In the genomic region with DNA sequence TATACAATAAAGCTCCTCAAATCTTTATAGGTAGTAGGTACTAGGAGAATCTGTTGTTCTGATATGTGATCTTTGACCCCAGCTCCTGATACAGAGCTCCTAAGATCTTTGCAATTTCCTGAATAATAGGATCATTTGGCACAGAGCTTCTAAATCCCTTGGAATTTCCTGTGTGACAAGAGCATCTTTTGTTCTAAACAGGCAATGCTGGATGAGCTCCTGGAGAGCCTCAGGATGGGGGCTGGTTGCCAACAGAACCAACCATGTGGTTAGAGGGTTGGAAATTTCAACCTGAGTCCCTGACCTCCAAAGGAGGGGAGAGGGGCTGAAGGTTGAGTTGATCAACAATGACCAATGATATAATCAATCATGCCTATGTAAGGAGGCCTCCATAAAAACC, we compare ENCODE assay signal across 15 cellular contexts.
DNase-seq lines count a peak whose midpoint lies in the region; ATAC-seq and TF ChIP-seq lines count a peak whose summit lies in the region.
"Had no signal": no experiment of that assay in that cellular context is flagged by ENCODE, and none has a peak within 500 bp of the region (broad histone marks: within the 10 kb centered on the region; RNA-seq: fewer than 3 reads in every experiment).

No MANE protein-coding gene starts in this region.

- no peak overlapping the region for H3K4me3 ChIP-seq in ectodermal cell (ENCODE audit: insufficient read depth, low read depth, low read length)
- no peak overlapping the region for H3K4me3 ChIP-seq in neural progenitor cell
- H3K4me3 ChIP-seq: BLaER1 had no signal

- no peak overlapping the region for H2AFZ ChIP-seq in neural progenitor cell (replicated peaks)

- H3K27me3 ChIP-seq in ectodermal cell (ENCODE audit: control insufficient read depth, insufficient read depth, low read length, poor library complexity, severe bottlenecking) (no peaks in the 10 kb centered on the region), neural progenitor cell (no peaks in the 10 kb centered on the region)
- H3K27me3 ChIP-seq: BLaER1 had no signal

- ATAC-seq in GM18867 (IDR thresholded peaks at IDR 0.05; ENCODE audit: unreplicated experiment), result no peak

- TF ChIP-seq CTCF in neural progenitor cell (IDR thresholded peaks at IDR 0.05), result no peak

- no peak overlapping the region for H3K27ac Mint-ChIP-seq in neural progenitor cell
- H3K27ac Mint-ChIP-seq: HFFc6 had no signal

- peak overlapping the region; percentile 24 for H3K4me2 ChIP-seq in neural progenitor cell

- H3K9ac ChIP-seq in neural progenitor cell, result no peak overlapping the region
- H3K9ac ChIP-seq: BLaER1 had no signal

- DNase-seq in NCI-H146 (lab: John Stamatoyannopoulos, UW) (peak; percentile 10), NCI-H146 treated with DMSO at 0.1 percent for 48 hours (lab: John Stamatoyannopoulos, UW; ENCODE audit: unreplicated experiment) (no peak), HT1080 (ENCODE audit: low read depth) (peak; percentile 56), neural progenitor cell (ENCODE audit: low spot score) (peak; percentile 64), NCI-H2081 (lab: John Stamatoyannopoulos, UW) (no peak), KG1 (lab: John Stamatoyannopoulos, UW) (no peak)
- DNase-seq: AML-193, DMS79, HCEC 1CT, HFFc6, IMR-90 had no signal

- no peaks in the 10 kb centered on the region for H3K9me3 Mint-ChIP-seq in neural progenitor cell

- peaks cover 9% of the 10 kb centered on the region for H3K4me1 Mint-ChIP-seq in neural progenitor cell

- H3K4me1 ChIP-seq in ectodermal cell (ENCODE audit: control insufficient read depth, insufficient read depth, low read length) (peaks cover 10% of the 10 kb centered on the region), neural progenitor cell (peaks cover 10% of the 10 kb centered on the region)

- no peaks in the 10 kb centered on the region for H4K20me1 ChIP-seq in neural progenitor cell (ENCODE audit: low read depth)
- H4K20me1 ChIP-seq: BLaER1 had no signal

- no peak overlapping the region for H3K4me3 Mint-ChIP-seq in neural progenitor cell
- H3K4me3 Mint-ChIP-seq: HFFc6 had no signal

- no peaks in the 10 kb centered on the region for H3K36me3 Mint-ChIP-seq in neural progenitor cell

- no peaks in the 10 kb centered on the region for H3K9me3 ChIP-seq in ectodermal cell (ENCODE audit: control insufficient read depth, low read length)
- H3K9me3 ChIP-seq in neural progenitor cell (ENCODE audit: low read depth), result no peaks in the 10 kb centered on the region
- H3K9me3 ChIP-seq: BLaER1 had no signal

- H3K27me3 Mint-ChIP-seq in neural progenitor cell (ENCODE audit: insufficient read depth, low read depth), result peaks cover 2% of the 10 kb centered on the region

- H3K27ac ChIP-seq in ectodermal cell (ENCODE audit: insufficient read depth, low read depth, low read length, poor library complexity, severe bottlenecking) (peak overlapping the region; percentile 27), neural progenitor cell (peak overlapping the region; percentile 57)
- H3K27ac ChIP-seq: 22Rv1 had no signal

- peaks cover 5% of the 10 kb centered on the region for H3F3A ChIP-seq in neural progenitor cell (ENCODE audit: low read depth)

- H3K79me2 ChIP-seq in neural progenitor cell (ENCODE audit: low read depth), result no peaks in the 10 kb centered on the region

- H3K36me3 ChIP-seq in ectodermal cell (ENCODE audit: control insufficient read depth, insufficient read depth, low read length) (no peaks in the 10 kb centered on the region), neural progenitor cell (no peaks in the 10 kb centered on the region)
- H3K36me3 ChIP-seq: BLaER1 had no signal

Comparison
In these comparisons a context has a peak if more than half of its experiments do, and no peak if none do; other contexts are left out.
1. DNase-seq: peak in NCI-H146 (single experiment), HT1080 (single experiment) and neural progenitor cell (single experiment); none in NCI-H146 treated with DMSO at 0.1 percent for 48 hours (single experiment), NCI-H2081 (0 of 2) and KG1 (single experiment).